Comparison of ENCODE assay signal across 19 cellular contexts in the genomic region with DNA sequence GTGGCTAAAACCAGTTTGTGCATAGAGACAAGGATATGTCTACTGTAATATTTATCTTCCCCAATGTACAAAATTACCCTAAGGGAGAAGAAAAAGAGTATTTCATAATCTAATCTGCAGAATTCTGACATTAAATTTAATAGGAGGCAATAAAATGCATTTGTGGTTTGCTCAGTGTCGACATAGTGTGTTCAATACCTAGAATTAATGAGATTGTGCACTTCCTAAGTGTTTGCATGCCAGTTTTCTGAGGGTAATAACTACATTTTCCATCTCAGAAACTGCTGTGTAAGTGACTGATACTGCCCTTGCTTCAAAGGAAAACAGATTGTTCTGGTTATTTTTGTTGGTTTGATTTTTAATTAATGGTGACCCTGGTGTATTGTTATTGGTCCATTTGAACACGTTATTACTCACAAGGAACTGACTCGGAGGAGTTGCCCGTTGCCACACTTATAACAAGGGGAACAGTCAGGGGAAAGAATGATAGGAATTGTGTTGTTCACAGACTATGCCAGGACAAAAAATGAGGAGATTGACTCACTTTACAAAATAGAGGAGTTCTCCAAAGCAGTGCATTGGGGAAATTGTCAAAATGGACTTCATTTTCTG.
DNase-seq lines count a peak whose midpoint lies in the region.
"Had no signal": no experiment of that assay in that cellular context is flagged by ENCODE, and none has a peak within 500 bp of the region (broad histone marks: within the 10 kb centered on the region; RNA-seq: fewer than 3 reads in every experiment).

No MANE protein-coding gene starts in this region.

- no peaks in the 10 kb centered on the region for H3K36me3 ChIP-seq in MG63
- H3K36me3 ChIP-seq: prostate gland had no signal

- no peaks in the 10 kb centered on the region for H3K27me3 ChIP-seq in MG63
- H3K27me3 ChIP-seq: testis had no signal

- DNase-seq in EH (ENCODE audit: low read depth) = peak; percentile 64
- peak; percentile 17 for DNase-seq in MG63
- DNase-seq in dedifferentiated amniotic fluid mesenchymal stem cell (ENCODE audit: extremely low spot score) = peak; percentile 56
- DNase-seq in kidney tubule cell (ENCODE audit: low spot score) = peak; percentile 22
- DNase-seq in islet precursor cell = no peak
- no peak for DNase-seq in nucleus accumbens (lab: John Stamatoyannopoulos, UW)
- DNase-seq in SHP77 (lab: John Stamatoyannopoulos, UW) = no peak
- no peak for DNase-seq in NK-92 treated with Interleukin-12 subunit alpha and Interleukin-12 subunit beta, amount 100 ng/mL, for 24 hours (lab: John Stamatoyannopoulos, UW)
- DNase-seq: CD8-positive, alpha-beta T cell; DMS53; kidney; NCI-H1417 treated with DMSO at 0.1 percent for 48 hours; NCI-H2107; SK-N-SH; small intestine; testis had no signal

- H3K4me3 ChIP-seq in MG63 = no peak overlapping the region
- H3K4me3 ChIP-seq: coronary artery, GM23338, prostate gland, testis had no signal

- no peaks in the 10 kb centered on the region for H3K9me3 ChIP-seq in MG63
- H3K9me3 ChIP-seq: prostate gland, SK-N-SH, testis had no signal

Comparison
In these comparisons a context has a peak if more than half of its experiments do, and no peak if none do; other contexts are left out.
1. DNase-seq: peak in EH (single experiment), MG63 (single experiment), dedifferentiated amniotic fluid mesenchymal stem cell (single experiment) and kidney tubule cell (single experiment); none in islet precursor cell (single experiment), nucleus accumbens (0 of 56), SHP77 (0 of 2) and NK-92 treated with Interleukin-12 subunit alpha and Interleukin-12 subunit beta, amount 100 ng/mL, for 24 hours (single experiment).